2 cellular contexts compared by ENCODE assay signal in the genomic region with DNA sequence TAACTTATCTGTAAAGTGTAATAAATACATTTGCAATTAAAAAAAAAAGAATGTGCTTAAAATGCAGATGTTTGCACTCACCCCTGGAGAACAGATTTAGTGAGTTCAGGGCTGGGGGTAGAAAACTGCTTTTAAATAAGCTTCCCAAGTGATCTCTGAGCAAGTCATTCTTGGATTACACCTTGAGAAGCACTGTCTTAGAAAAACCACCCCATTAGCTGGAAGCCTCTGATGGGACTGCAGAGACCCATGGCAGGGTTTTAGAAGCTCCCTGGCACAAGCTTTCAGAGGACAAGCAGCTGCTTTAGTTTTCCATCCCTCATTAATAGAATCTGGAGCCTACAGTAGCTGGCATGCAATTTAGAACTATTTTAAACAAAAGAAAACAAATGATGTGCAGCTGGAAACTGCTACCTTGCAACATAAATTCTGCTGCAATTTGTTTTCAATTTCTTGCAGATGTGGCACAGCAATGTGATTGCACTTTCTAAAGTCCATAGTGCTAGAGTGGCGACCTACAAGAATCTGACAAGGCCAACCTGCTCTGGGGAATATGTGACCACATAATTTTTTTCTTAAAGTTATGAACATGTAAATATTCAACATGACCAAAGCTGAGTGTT.
TF ChIP-seq lines count a peak whose summit lies in the region.

No MANE protein-coding gene starts in this region.

TF ChIP-seq in IMR-90, 13 proteins besides CTCF, POLR2A, EP300 and RAD21:
- no peak for TF ChIP-seq BHLHE40 (IDR thresholded peaks at IDR 0.05; ENCODE audit: low read depth, low read length)
- TF ChIP-seq RFX5 (IDR thresholded peaks at IDR 0.05; ENCODE audit: low read depth, low read length) = no peak
- TF ChIP-seq MAFK (IDR thresholded peaks at IDR 0.05; ENCODE audit: low read depth, low read length) = no peak
- TF ChIP-seq RCOR1 (IDR thresholded peaks at IDR 0.05; ENCODE audit: insufficient replicate concordance, low read length) = no peak
- no peak for TF ChIP-seq MXI1 (IDR thresholded peaks at IDR 0.05; ENCODE audit: borderline replicate concordance, low read depth, low read length)
- TF ChIP-seq SMC3 (IDR thresholded peaks at IDR 0.05; ENCODE audit: low read depth, low read length) = no peak
- TF ChIP-seq, protein P1, sequence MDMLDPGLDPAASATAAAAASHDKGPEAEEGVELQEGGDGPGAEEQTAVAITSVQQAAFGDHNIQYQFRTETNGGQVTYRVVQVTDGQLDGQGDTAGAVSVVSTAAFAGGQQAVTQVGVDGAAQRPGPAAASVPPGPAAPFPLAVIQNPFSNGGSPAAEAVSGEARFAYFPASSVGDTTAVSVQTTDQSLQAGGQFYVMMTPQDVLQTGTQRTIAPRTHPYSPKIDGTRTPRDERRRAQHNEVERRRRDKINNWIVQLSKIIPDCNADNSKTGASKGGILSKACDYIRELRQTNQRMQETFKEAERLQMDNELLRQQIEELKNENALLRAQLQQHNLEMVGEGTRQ (IDR thresholded peaks at IDR 0.05; ENCODE audit: low read depth, low read length) = no peak
TF ChIP-seq in IMR-90: peak in this region for 0.

TF ChIP-seq in GM12878, 131 proteins besides CTCF, POLR2A, EP300 and RAD21:
- no peak for TF ChIP-seq PAX8 (IDR thresholded peaks at IDR 0.05)
- no peak for TF ChIP-seq PRDM15 (CRISPR knock-in tag; IDR thresholded peaks at IDR 0.05)
- TF ChIP-seq CEBPB (IDR thresholded peaks at IDR 0.05; ENCODE audit: borderline replicate concordance in 1 of 2, low read depth in 2 of 2, low read length in 2 of 2) = no peak
- no peak for TF ChIP-seq ZNF384 (IDR thresholded peaks at IDR 0.05; ENCODE audit: borderline replicate concordance, low read depth, low read length)
- no peak for TF ChIP-seq SIX5 (IDR thresholded peaks at IDR 0.05; ENCODE audit: low read depth, low read length, severe bottlenecking)
- TF ChIP-seq HDAC6 (IDR thresholded peaks at IDR 0.05; ENCODE audit: unreplicated experiment) = no peak
